In genomic region chr10:306654-307185, GRCh38 we compare ENCODE assay signal across 15 cellular contexts.
DNase-seq lines count a peak whose midpoint lies in the region; ATAC-seq and TF ChIP-seq lines count a peak whose summit lies in the region.
"Had no signal": no experiment of that assay in that cellular context is flagged by ENCODE, and none has a peak within 500 bp of the region (broad histone marks: within the 10 kb centered on the region; RNA-seq: fewer than 3 reads in every experiment).

No MANE protein-coding gene starts in this region.

- H3K27me3 Mint-ChIP-seq in endodermal cell (ENCODE audit: insufficient read depth) = no peaks in the 10 kb centered on the region
- H3K27me3 Mint-ChIP-seq: activated CD4-positive, alpha-beta T cell treated with anti-CD3 and anti-CD28 coated beads for 36 hours; CD4-positive, alpha-beta memory T cell had no signal

- no peak overlapping the region for H3K4me3 ChIP-seq in endodermal cell (ENCODE audit: low read length)
- no peak overlapping the region for H3K4me3 ChIP-seq in parathyroid adenoma (ENCODE audit: low read depth, low read length)
- H3K4me3 ChIP-seq: esophagus squamous epithelium had no signal

- no peak overlapping the region for H3K4me2 ChIP-seq in parathyroid adenoma (ENCODE audit: low read length)

- H3K36me3 ChIP-seq in endodermal cell (ENCODE audit: control insufficient read depth, insufficient read depth, low read length) (peaks cover 6% of the 10 kb centered on the region), parathyroid adenoma (ENCODE audit: control insufficient read depth, insufficient read depth, low read length) (no peaks in the 10 kb centered on the region)

- ATAC-seq in GM18505 (IDR thresholded peaks at IDR 0.05; ENCODE audit: unreplicated experiment) = peak; percentile 83
- ATAC-seq: activated CD4-positive, alpha-beta T cell treated with anti-CD3 and anti-CD28 coated beads for 36 hours; natural killer cell had no signal

- H3K9me3 ChIP-seq in endodermal cell (ENCODE audit: control insufficient read depth, low read length) = no peaks in the 10 kb centered on the region
- no peaks in the 10 kb centered on the region for H3K9me3 ChIP-seq in parathyroid adenoma (ENCODE audit: control insufficient read depth, low read length)
- H3K9me3 ChIP-seq: esophagus squamous epithelium had no signal

- H3K27ac Mint-ChIP-seq in endodermal cell = no peak overlapping the region
- H3K27ac Mint-ChIP-seq: activated CD4-positive, alpha-beta T cell treated with anti-CD3 and anti-CD28 coated beads for 36 hours had no signal

- no peak for TF ChIP-seq CTCF in endodermal cell (conservative IDR thresholded peaks at IDR 0.05)
- TF ChIP-seq CTCF in parathyroid adenoma (IDR thresholded peaks at IDR 0.05) = no peak

- no peaks in the 10 kb centered on the region for H3K27me3 ChIP-seq in endodermal cell (ENCODE audit: control insufficient read depth, insufficient read depth, low read length, poor library complexity, severe bottlenecking)
- no peaks in the 10 kb centered on the region for H3K27me3 ChIP-seq in parathyroid adenoma (ENCODE audit: control insufficient read depth, insufficient read depth, low read length)
- H3K27me3 ChIP-seq: esophagus squamous epithelium had no signal

- WGBS in endodermal cell (ENCODE audit: insufficient coverage in 1 of 2, insufficient read length in 1 of 2), 2 experiments = 82 to 87% methylated on average over 5 to 9 of the region's 9 CpGs

- peaks cover 25% of the 10 kb centered on the region for H3K36me3 Mint-ChIP-seq in endodermal cell (ENCODE audit: low read depth)
- H3K36me3 Mint-ChIP-seq: natural killer cell had no signal

- TF ChIP-seq POLR2A in GM18505 (IDR thresholded peaks at IDR 0.05; ENCODE audit: borderline replicate concordance, extremely low read depth, insufficient read depth, insufficient read length) = no peak
- no peak for TF ChIP-seq POLR2A in erythroblast (IDR thresholded peaks at IDR 0.05; ENCODE audit: low read length)

- no peaks in the 10 kb centered on the region for H3K9me3 Mint-ChIP-seq in endodermal cell
- H3K9me3 Mint-ChIP-seq: CD4-positive, alpha-beta memory T cell; immature natural killer cell; natural killer cell had no signal

- peak overlapping the region; percentile 27 for H2AFZ ChIP-seq in parathyroid adenoma

- H3K9ac ChIP-seq in endodermal cell (ENCODE audit: extremely low read depth, low read length, poor library complexity, severe bottlenecking) (no peak overlapping the region), parathyroid adenoma (no peak overlapping the region)

- H3K4me1 ChIP-seq in endodermal cell (ENCODE audit: control insufficient read depth, insufficient read depth, low read length) (no peaks in the 10 kb centered on the region), parathyroid adenoma (peaks cover 15% of the 10 kb centered on the region)
- H3K4me1 ChIP-seq: esophagus squamous epithelium had no signal

- DNase-seq in NCI-H146 (lab: John Stamatoyannopoulos, UW) = peak; percentile 79
- peak; percentile 72 for DNase-seq in endodermal cell
- no peak for DNase-seq in stimulated activated CD4-positive, alpha-beta T cell treated with anti-CD3 and anti-CD28 coated beads, Interleukin-4, amount 100 ng/mL, for 24 hours
- no peak for DNase-seq in epidermal melanocyte (ENCODE audit: insufficient read length, low spot score)
- no peak for DNase-seq in stimulated activated CD4-positive, alpha-beta T cell treated with anti-CD3 and anti-CD28 coated beads, Interleukin-1b, Interleukin-23, amount 100 ng/mL, for 48 hours
- no peak for DNase-seq in erythroblast (lab: John Stamatoyannopoulos, UW)
- DNase-seq: activated CD4-positive, alpha-beta T cell treated with anti-CD3 and anti-CD28 coated beads for 36 hours; activated effector memory CD4-positive, alpha-beta T cell treated with anti-CD3 and anti-CD28 coated beads, Interleukin-2, amount 50 U/mL, for 16 hours; CD4-positive, alpha-beta memory T cell; esophagus squamous epithelium; immature natural killer cell; natural killer cell; stimulated activated CD4-positive, alpha-beta T cell treated with anti-CD3 and anti-CD28 coated beads, Interleukin-15, amount 100 ng/mL, for 24 hours had no signal

- peaks cover 2% of the 10 kb centered on the region for H3K4me1 Mint-ChIP-seq in endodermal cell
- H3K4me1 Mint-ChIP-seq: activated CD4-positive, alpha-beta T cell treated with anti-CD3 and anti-CD28 coated beads for 36 hours had no signal

- no peak overlapping the region for H3K4me3 Mint-ChIP-seq in endodermal cell
- H3K4me3 Mint-ChIP-seq: activated CD4-positive, alpha-beta T cell treated with anti-CD3 and anti-CD28 coated beads for 36 hours; CD4-positive, alpha-beta memory T cell; natural killer cell had no signal

- H3K79me2 ChIP-seq in parathyroid adenoma = peaks cover 3% of the 10 kb centered on the region

- no peak overlapping the region for H3K27ac ChIP-seq in endodermal cell (ENCODE audit: low read depth, low read length)
- peak overlapping the region; percentile 5 for H3K27ac ChIP-seq in parathyroid adenoma
- H3K27ac ChIP-seq: esophagus squamous epithelium had no signal

Comparison
In these comparisons a context has a peak if more than half of its experiments do, and no peak if none do; other contexts are left out.
1. DNase-seq: peak in NCI-H146 (single experiment) and endodermal cell (single experiment); none in stimulated activated CD4-positive, alpha-beta T cell treated with anti-CD3 and anti-CD28 coated beads, Interleukin-4, amount 100 ng/mL, for 24 hours (single experiment), epidermal melanocyte (single experiment), stimulated activated CD4-positive, alpha-beta T cell treated with anti-CD3 and anti-CD28 coated beads, Interleukin-1b, Interleukin-23, amount 100 ng/mL, for 48 hours (single experiment) and erythroblast (0 of 2).